Comparison of ENCODE assay signal across 17 cellular contexts in the genomic region with DNA sequence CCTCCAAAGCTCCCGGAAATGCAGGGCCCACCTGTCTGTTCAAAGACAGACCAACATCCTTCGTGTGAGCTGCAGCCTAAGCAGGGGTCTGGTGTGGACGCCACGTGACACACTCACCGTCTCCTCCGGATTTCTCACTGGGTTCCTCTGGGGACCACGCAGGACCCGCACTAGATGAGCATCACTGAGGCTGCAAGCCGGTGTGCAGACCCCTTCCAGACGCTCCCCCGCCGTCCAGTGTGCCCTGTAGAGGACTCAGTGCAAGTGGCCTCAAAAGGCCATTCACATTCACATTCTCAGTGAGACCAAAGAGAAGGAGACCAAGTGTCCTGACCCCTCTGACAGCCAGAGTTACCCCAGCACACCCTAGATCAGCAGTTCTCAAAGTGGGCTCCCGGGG.
DNase-seq lines count a peak whose midpoint lies in the region; TF ChIP-seq lines count a peak whose summit lies in the region.
"Had no signal": no experiment of that assay in that cellular context is flagged by ENCODE, and none has a peak within 500 bp of the region (broad histone marks: within the 10 kb centered on the region; RNA-seq: fewer than 3 reads in every experiment).

No MANE protein-coding gene starts in this region.

- H3K27me3 ChIP-seq in dorsolateral prefrontal cortex, result no peaks in the 10 kb centered on the region
- no peaks in the 10 kb centered on the region for H3K27me3 ChIP-seq in neuronal stem cell (ENCODE audit: control insufficient read depth in 3 of 3, insufficient read depth in 3 of 3, low read depth in 1 of 3, low read length in 3 of 3)
- H3K27me3 ChIP-seq in tibial nerve, result no peaks in the 10 kb centered on the region
- H3K27me3 ChIP-seq in SK-N-SH (ENCODE audit: insufficient read depth), result no peaks in the 10 kb centered on the region
- H3K27me3 ChIP-seq: BLaER1 had no signal

- no peak overlapping the region for H2BK12ac ChIP-seq in neuronal stem cell (ENCODE audit: low read length)

- TF ChIP-seq RAD21 in SK-N-SH (IDR thresholded peaks at IDR 0.05; ENCODE audit: low read length), result no peak

- TF ChIP-seq POLR2A in tibial nerve (IDR thresholded peaks at IDR 0.05), result no peak

- no peaks in the 10 kb centered on the region for H3K9me2 ChIP-seq in SK-N-SH

- TF ChIP-seq CTCF in dorsolateral prefrontal cortex (IDR thresholded peaks at IDR 0.05 in 54 of 56, conservative IDR thresholded peaks at IDR 0.05 in 2 of 56; ENCODE audit: low read depth in 1 of 56, partially characterized antibody in 56 of 56) (no peak), tibial nerve (IDR thresholded peaks at IDR 0.05) (no peak), SK-N-SH (IDR thresholded peaks at IDR 0.05) (no peak)

- peak overlapping the region; percentile 84 for H3K14ac ChIP-seq in neuronal stem cell (ENCODE audit: low read length)

- H3K4ac ChIP-seq in neuronal stem cell (ENCODE audit: low read length), result no peak overlapping the region

- no peak overlapping the region for H2BK5ac ChIP-seq in neuronal stem cell (ENCODE audit: low read length)

- H3K4me3 ChIP-seq in dorsolateral prefrontal cortex, result peak overlapping the region in 15 of 59 donors; percentile 1 to 52 (median 30)
- H3K4me3 ChIP-seq in neuronal stem cell (ENCODE audit: low read length in 2 of 2), result no peak overlapping the region
- no peak overlapping the region for H3K4me3 ChIP-seq in tibial nerve
- no peak overlapping the region for H3K4me3 ChIP-seq in SK-N-SH (ENCODE audit: low read depth in 2 of 2, low read length in 1 of 2)
- H3K4me3 ChIP-seq: BLaER1, GM12878 had no signal

- H3K4me2 ChIP-seq in neuronal stem cell (ENCODE audit: insufficient read depth, low read length, poor library complexity, severe bottlenecking), result no peak overlapping the region
- H3K4me2 ChIP-seq in SK-N-SH, result no peak overlapping the region
- H3K4me2 ChIP-seq: BLaER1 had no signal

- no peaks in the 10 kb centered on the region for H3K79me2 ChIP-seq in SK-N-SH (ENCODE audit: insufficient read depth)

- H3K27ac ChIP-seq in angular gyrus (ENCODE audit: low read depth, low read length), result peak overlapping the region; percentile 97
- peak overlapping the region; percentile 73 to 100 (median 96) for H3K27ac ChIP-seq in dorsolateral prefrontal cortex
- H3K27ac ChIP-seq in neuronal stem cell (replicated peaks; ENCODE audit: low read length), result no peak overlapping the region
- peak overlapping the region; percentile 47 to 87 (median 65) for H3K27ac ChIP-seq in tibial nerve
- H3K27ac ChIP-seq in SK-N-SH (ENCODE audit: low read depth in 2 of 2, low read length in 1 of 2), result no peak overlapping the region
- H3K27ac ChIP-seq: BLaER1, HL-60 had no signal

- no peak overlapping the region for H4K91ac ChIP-seq in neuronal stem cell (ENCODE audit: low read depth, low read length, poor library complexity)

- H3K18ac ChIP-seq in neuronal stem cell (ENCODE audit: low read length), result peak overlapping the region; percentile 77

- H3K79me1 ChIP-seq in neuronal stem cell (ENCODE audit: low read depth, low read length), result no peaks in the 10 kb centered on the region

- peaks cover 8 to 18% of the 10 kb centered on the region in 2 donors for H3K4me1 ChIP-seq in neuronal stem cell (ENCODE audit: control insufficient read depth in 2 of 2, insufficient read depth in 1 of 2, low read depth in 1 of 2, low read length in 2 of 2)
- peaks cover 0 to 58% (median 16%) of the 10 kb centered on the region in 4 donors for H3K4me1 ChIP-seq in tibial nerve
- no peaks in the 10 kb centered on the region; a peak in 1 of 4 replicates for H3K4me1 ChIP-seq in SK-N-SH (ENCODE audit: control insufficient read depth in 1 of 2, insufficient read depth in 2 of 2, low read depth in 1 of 2, low read length in 1 of 2)

- no peak overlapping the region for H2BK120ac ChIP-seq in neuronal stem cell (ENCODE audit: low read depth, low read length)

- H3K9me3 ChIP-seq in neuronal stem cell (replicated peaks in 1 of 2; ENCODE audit: control insufficient read depth in 2 of 2, insufficient read depth in 1 of 2, low read depth in 1 of 2, low read length in 2 of 2), result peaks cover 0 to 2% of the 10 kb centered on the region in 2 donors
- no peaks in the 10 kb centered on the region for H3K9me3 ChIP-seq in tibial nerve
- no peaks in the 10 kb centered on the region for H3K9me3 ChIP-seq in SK-N-SH
- H3K9me3 ChIP-seq: BLaER1, Caco-2 had no signal

- intact Hi-C loops in dorsolateral prefrontal cortex (cut with DNase I), result loop anchor here in 1 of 2 donors (5.0 kb wide), 1 partner anchor 66 kb away; no protein-coding TSS in a partner anchor

- H2AFZ ChIP-seq in neuronal stem cell (ENCODE audit: low read length) (peak overlapping the region; percentile 33), SK-N-SH (ENCODE audit: low read depth) (no peak overlapping the region)

- peak overlapping the region; percentile 73 for H2AK5ac ChIP-seq in neuronal stem cell (ENCODE audit: low read depth, low read length)

- H4K20me1 ChIP-seq in SK-N-SH (ENCODE audit: insufficient read depth), result no peaks in the 10 kb centered on the region
- H4K20me1 ChIP-seq: BLaER1 had no signal

- H4K8ac ChIP-seq in neuronal stem cell (ENCODE audit: low read depth, low read length), result no peak overlapping the region

- peak in 1 of 10 donors; percentile 45 for DNase-seq in dorsolateral prefrontal cortex
- DNase-seq in neuronal stem cell (ENCODE audit: low spot score), result no peak
- DNase-seq in tibial nerve (ENCODE audit: low spot score in 2 of 2), result no peak
- no peak for DNase-seq in EL
- no peak for DNase-seq in ACHN
- no peak for DNase-seq in SK-N-SH
- DNase-seq: AML-193; CD8-positive, alpha-beta memory T cell; DMS53; HCEC 1CT; HFFc6; KBM-7 had no signal

- in situ Hi-C loops in ACHN (cut with HindIII; ENCODE audit: low pct_ligation_motif_present, low pct_unique_long_range_greater_than_20kb, low sequenced_read_pairs), result no loop called here

- TF ChIP-seq EP300 in tibial nerve (IDR thresholded peaks at IDR 0.05), result no peak
- no peak for TF ChIP-seq EP300 in SK-N-SH (IDR thresholded peaks at IDR 0.05; ENCODE audit: borderline replicate concordance in 1 of 2, low read depth in 1 of 2, low read length in 1 of 2)

- H3F3A ChIP-seq in SK-N-SH (replicated peaks; ENCODE audit: insufficient read depth), result no peaks in the 10 kb centered on the region

- CTCF ChIA-PET in SK-N-SH (lab: Yijun Ruan, JAX), result interaction anchor here (0.7 kb wide), 1 partner anchor 27 kb away, joined by 3 read pairs; no protein-coding TSS in a partner anchor

- H3K23ac ChIP-seq in neuronal stem cell (ENCODE audit: low read depth, low read length, poor library complexity), result no peak overlapping the region

- POLR2A ChIA-PET in SK-N-SH (lab: Yijun Ruan, JAX), result no interaction called here

- WGBS in neuronal stem cell (ENCODE audit: extremely low coverage in 2 of 2, insufficient read length in 2 of 2, insufficient replicate concordance in 1 of 2), 2 donors, result no CpG with 5 or more reads among the region's 13 CpGs
- 82 to 91% methylated on average over 11 to 13 of the region's 13 CpGs for WGBS in tibial nerve, 2 donors
- 86% methylated on average over 12 of the region's 13 CpGs for WGBS in SK-N-SH (ENCODE audit: low lambda C conversion rate)

- H2BK15ac ChIP-seq in neuronal stem cell (ENCODE audit: low read length), result peak overlapping the region; percentile 77

- H3K9ac ChIP-seq in neuronal stem cell (ENCODE audit: low read depth, low read length, poor library complexity), result no peak overlapping the region
- H3K9ac ChIP-seq in SK-N-SH, result no peak overlapping the region
- H3K9ac ChIP-seq: BLaER1 had no signal

- H3K36me3 ChIP-seq in neuronal stem cell (replicated peaks in 1 of 2; ENCODE audit: control insufficient read depth in 2 of 2, insufficient read depth in 2 of 2, low read length in 2 of 2) (no peaks in the 10 kb centered on the region), tibial nerve (no peaks in the 10 kb centered on the region), SK-N-SH (replicated peaks in 1 of 2; ENCODE audit: control insufficient read depth in 1 of 2, insufficient read depth in 2 of 2, low read length in 1 of 2) (no peaks in the 10 kb centered on the region)
- H3K36me3 ChIP-seq: BLaER1 had no signal

TF ChIP-seq in SK-N-SH, 30 proteins besides CTCF, POLR2A, EP300 and RAD21:
- no peak for TF ChIP-seq TEAD4 (IDR thresholded peaks at IDR 0.05; ENCODE audit: borderline replicate concordance, insufficient read depth)
- no peak for TF ChIP-seq GABPA (IDR thresholded peaks at IDR 0.05; ENCODE audit: low read depth)
- no peak for TF ChIP-seq FOSL2 (IDR thresholded peaks at IDR 0.05; ENCODE audit: borderline replicate concordance, low read depth)
- no peak for TF ChIP-seq POLR2AphosphoS5 (IDR thresholded peaks at IDR 0.05; ENCODE audit: low read depth, low read length)
- no peak for TF ChIP-seq ELF1 (IDR thresholded peaks at IDR 0.05)
- no peak for TF ChIP-seq EZH2phosphoT487 (IDR thresholded peaks at IDR 0.05; ENCODE audit: borderline replicate concordance, low read depth)
- TF ChIP-seq NRF1 (IDR thresholded peaks at IDR 0.05; ENCODE audit: low read depth, low read length), result no peak
- no peak for TF ChIP-seq TAF1 (IDR thresholded peaks at IDR 0.05; ENCODE audit: borderline replicate concordance, low read depth, low read length)

Comparison
In these comparisons a context has a peak if more than half of its experiments do, and no peak if none do; other contexts are left out.
1. H3K27ac ChIP-seq: peak in angular gyrus (single experiment), dorsolateral prefrontal cortex (59 of 59) and tibial nerve (4 of 4); none in neuronal stem cell (single experiment) and SK-N-SH (0 of 2).